8 cellular contexts compared by ENCODE assay signal in genomic region chr1:222643937-222644648, GRCh38. TPM values are rescaled to one million over a fixed set of nuclear protein-coding genes. Genes with fewer than 3 reads are reported as not detected.
DNase-seq lines count a peak whose midpoint lies in the region; ATAC-seq and TF ChIP-seq lines count a peak whose summit lies in the region.

No MANE protein-coding gene starts in this region.

- DNase-seq in NCI-H526 (lab: John Stamatoyannopoulos, UW), result peak; percentile 93 to 95
- DNase-seq in activated CD4-positive, alpha-beta T cell treated with anti-CD3 and anti-CD28 coated beads, Interleukin-2, amount 10 ng/mL, durations not matched to agents 24 days and 14 days, result peak; percentile 100
- peak; percentile 99 for DNase-seq in colonic mucosa
- peak; percentile 99 for DNase-seq in kidney tubule cell (ENCODE audit: low spot score)
- DNase-seq in stimulated activated CD4-positive, alpha-beta T cell treated with anti-CD3 and anti-CD28 coated beads, Interleukin-1b, Interleukin-23, amount 100 ng/mL, for 1 hour (ENCODE audit: low read depth in 2 of 2), result peak; percentile 89 to 93

- peak overlapping the region; percentile 95 for H3K4me3 Mint-ChIP-seq in activated CD4-positive, alpha-beta T cell treated with anti-CD3 and anti-CD28 coated beads, Interleukin-2, amount 10 ng/mL, durations not matched to agents 24 days and 14 days

- peaks cover 12 to 56% (median 28%) of the 10 kb centered on the region in 11 experiments for H3K36me3 ChIP-seq in BLaER1 treated with 17β-estradiol and CSF1 and Interleukin-3, amounts not matched to agents 10 nM and 100 nM
- no peaks in the 10 kb centered on the region for H3K36me3 ChIP-seq in colonic mucosa

- ATAC-seq in GM19328 (IDR thresholded peaks at IDR 0.05; ENCODE audit: unreplicated experiment) (peak; percentile 97), HG03469 (IDR thresholded peaks at IDR 0.05; ENCODE audit: unreplicated experiment) (peak; percentile 95)

- intact Hi-C loops in activated CD4-positive, alpha-beta T cell treated with anti-CD3 and anti-CD28 coated beads, Interleukin-2, amount 10 ng/mL, durations not matched to agents 24 days and 14 days (cut with micrococcal nuclease), result loop anchor here (1.0 kb wide), 5 partner anchors 9 to 68 kb away; partner anchors contain the start of genes AIDA, BROX and TAF1A
- intact Hi-C loops in colonic mucosa (cut with DNase I), result no loop called here

- H3K4me3 ChIP-seq in BLaER1 treated with 17β-estradiol and CSF1 and Interleukin-3, amounts not matched to agents 10 nM and 100 nM, result peak overlapping the region; percentile 70 to 92 (median 84)
- H3K4me3 ChIP-seq in colonic mucosa, result peak overlapping the region; percentile 73

- H3K9me3 Mint-ChIP-seq in activated CD4-positive, alpha-beta T cell treated with anti-CD3 and anti-CD28 coated beads, Interleukin-2, amount 10 ng/mL, durations not matched to agents 24 days and 14 days, result no peaks in the 10 kb centered on the region

- no peaks in the 10 kb centered on the region for H4K20me1 ChIP-seq in BLaER1 treated with 17β-estradiol and CSF1 and Interleukin-3, amounts not matched to agents 10 nM and 100 nM

- no peak for TF ChIP-seq CTCF in colonic mucosa (IDR thresholded peaks at IDR 0.05)

- peaks cover 28% of the 10 kb centered on the region for H3K4me1 Mint-ChIP-seq in activated CD4-positive, alpha-beta T cell treated with anti-CD3 and anti-CD28 coated beads, Interleukin-2, amount 10 ng/mL, durations not matched to agents 24 days and 14 days

- peaks cover 11 to 18% (median 16%) of the 10 kb centered on the region in 10 experiments for H3K4me1 ChIP-seq in BLaER1 treated with 17β-estradiol and CSF1 and Interleukin-3, amounts not matched to agents 10 nM and 100 nM
- H3K4me1 ChIP-seq in colonic mucosa, result no peaks in the 10 kb centered on the region

- peak overlapping the region; percentile 83 to 96 (median 87) for H3K4me2 ChIP-seq in BLaER1 treated with 17β-estradiol and CSF1 and Interleukin-3, amounts not matched to agents 10 nM and 100 nM

- peaks cover 21% of the 10 kb centered on the region for H3K36me3 Mint-ChIP-seq in activated CD4-positive, alpha-beta T cell treated with anti-CD3 and anti-CD28 coated beads, Interleukin-2, amount 10 ng/mL, durations not matched to agents 24 days and 14 days (ENCODE audit: low read depth)

- no peaks in the 10 kb centered on the region for H3K27me3 Mint-ChIP-seq in activated CD4-positive, alpha-beta T cell treated with anti-CD3 and anti-CD28 coated beads, Interleukin-2, amount 10 ng/mL, durations not matched to agents 24 days and 14 days

- H3K9me3 ChIP-seq in BLaER1 treated with 17β-estradiol and CSF1 and Interleukin-3, amounts not matched to agents 10 nM and 100 nM (replicated peaks in 1 of 11), result no peaks in the 10 kb centered on the region
- no peaks in the 10 kb centered on the region for H3K9me3 ChIP-seq in colonic mucosa

- peak overlapping the region; percentile 94 for H3K27ac Mint-ChIP-seq in activated CD4-positive, alpha-beta T cell treated with anti-CD3 and anti-CD28 coated beads, Interleukin-2, amount 10 ng/mL, durations not matched to agents 24 days and 14 days

- no peaks in the 10 kb centered on the region for H3K27me3 ChIP-seq in BLaER1 treated with 17β-estradiol and CSF1 and Interleukin-3, amounts not matched to agents 10 nM and 100 nM
- H3K27me3 ChIP-seq in colonic mucosa, result no peaks in the 10 kb centered on the region

- peak overlapping the region; percentile 83 to 96 (median 92) for H3K9ac ChIP-seq in BLaER1 treated with 17β-estradiol and CSF1 and Interleukin-3, amounts not matched to agents 10 nM and 100 nM
- H3K9ac ChIP-seq in colonic mucosa (ENCODE audit: low read depth in 2 of 2, low read length in 2 of 2), result peak overlapping the region; percentile 96 to 99

- H3K27ac ChIP-seq in BLaER1 treated with 17β-estradiol and CSF1 and Interleukin-3, amounts not matched to agents 10 nM and 100 nM, result peak overlapping the region; percentile 87 to 98 (median 96)
- peak overlapping the region; percentile 93 for H3K27ac ChIP-seq in colonic mucosa

RNA-seq across cellular contexts. Expression of gene MIA3, which starts 26.2 kb away (rescaled TPM):
- 42.2 and 44.2 TPM in 2 replicates for total RNA-seq in activated CD4-positive, alpha-beta T cell treated with anti-CD3 and anti-CD28 coated beads, Interleukin-2, amount 10 ng/mL, durations not matched to agents 24 days and 14 days
- total RNA-seq in colonic mucosa, result 10 to 100 TPM; 63.5 to 92.4 TPM

RNA-seq across cellular contexts. Expression of gene TAF1A, which starts 54.4 kb away (rescaled TPM):
- 23.1 and 24.4 TPM in 2 replicates for total RNA-seq in activated CD4-positive, alpha-beta T cell treated with anti-CD3 and anti-CD28 coated beads, Interleukin-2, amount 10 ng/mL, durations not matched to agents 24 days and 14 days
- 1 to 10 TPM; 5.1 to 5.6 TPM for total RNA-seq in colonic mucosa

Comparison
In these comparisons a context has a peak if more than half of its experiments do, and no peak if none do; other contexts are left out.
1. Peak in every context shown above with its lines: DNase-seq, ATAC-seq, H3K4me3 ChIP-seq and H3K27ac ChIP-seq.